In the genomic region with DNA sequence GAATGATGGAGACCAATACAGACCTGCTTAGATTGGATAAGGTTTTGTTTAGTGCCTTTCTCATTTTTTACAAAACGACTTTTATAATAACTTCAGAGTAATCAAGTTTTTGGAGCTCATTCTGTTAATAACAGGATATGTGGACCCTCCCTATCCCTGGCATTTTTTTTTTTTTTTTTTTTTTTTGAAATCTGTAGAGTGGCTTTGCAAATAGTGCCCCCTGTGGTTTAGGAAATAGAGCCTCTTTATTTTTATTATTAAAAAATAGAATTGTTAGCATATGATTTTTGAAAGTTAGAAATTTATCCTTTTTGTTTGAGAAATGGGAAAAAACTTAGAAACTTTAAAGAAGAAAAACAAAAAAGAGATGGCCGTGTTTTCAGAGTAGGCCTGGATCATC, we compare ENCODE assay signal across 13 cellular contexts. TPM values are rescaled to one million over a fixed set of nuclear protein-coding genes. Genes with fewer than 3 reads are reported as not detected.
DNase-seq lines count a peak whose midpoint lies in the region; ATAC-seq and TF ChIP-seq lines count a peak whose summit lies in the region.
"Had no signal": no experiment of that assay in that cellular context is flagged by ENCODE, and none has a peak within 500 bp of the region (broad histone marks: within the 10 kb centered on the region; RNA-seq: fewer than 3 reads in every experiment).

No MANE protein-coding gene starts in this region.

- no peak overlapping the region for H3K4me3 ChIP-seq in left ventricle myocardium inferior
- no peak overlapping the region for H3K4me3 ChIP-seq in Peyer's patch
- H3K4me3 ChIP-seq: BLaER1 treated with 17β-estradiol and CSF1 and Interleukin-3, amounts not matched to agents 10 nM and 100 nM had no signal

- peaks cover 12% of the 10 kb centered on the region for H3K36me3 Mint-ChIP-seq in type B pancreatic cell

- H3K27me3 Mint-ChIP-seq in type B pancreatic cell, result no peaks in the 10 kb centered on the region

- no peak overlapping the region for H3K4me3 Mint-ChIP-seq in type B pancreatic cell

- H3K27ac ChIP-seq in left ventricle myocardium inferior (replicated peaks) (no peak overlapping the region), Peyer's patch (no peak overlapping the region), foreskin keratinocyte (no peak overlapping the region)
- H3K27ac ChIP-seq: BLaER1 treated with 17β-estradiol and CSF1 and Interleukin-3, amounts not matched to agents 10 nM and 100 nM had no signal

- intact Hi-C loops in left ventricle myocardium inferior (cut with micrococcal nuclease), result loop anchor here (10.0 kb wide), 1 partner anchor 54 kb away; no protein-coding TSS in a partner anchor
- intact Hi-C loops in Right ventricle myocardium inferior (cut with DNase I), result no loop called here

- no peak for ATAC-seq in Right ventricle myocardium inferior
- no peak for ATAC-seq in foreskin keratinocyte
- ATAC-seq in GM18520 (IDR thresholded peaks at IDR 0.05; ENCODE audit: unreplicated experiment), result no peak
- ATAC-seq in GM19395 (IDR thresholded peaks at IDR 0.05; ENCODE audit: unreplicated experiment), result no peak
- ATAC-seq in GM19035 (IDR thresholded peaks at IDR 0.05; ENCODE audit: unreplicated experiment), result no peak

- no peaks in the 10 kb centered on the region for H3K9me3 ChIP-seq in left ventricle myocardium inferior (replicated peaks)
- H3K9me3 ChIP-seq in Peyer's patch, result no peaks in the 10 kb centered on the region

- no peak for TF ChIP-seq POLR2A in Peyer's patch (IDR thresholded peaks at IDR 0.05)

- no peaks in the 10 kb centered on the region for H3K9me3 Mint-ChIP-seq in type B pancreatic cell
- H3K9me3 Mint-ChIP-seq: activated T-helper 2 cell treated with anti-CD3 and anti-CD28 coated beads, Interferon-gamma antibody, Interleukin-2, Interleukin-4, amounts not matched to agents 10 μg/mL and 5 μg/mL and 100 μg/mL, durations not matched to agents 14 hours and 24 hours and 36 hours had no signal

- H3K4me1 ChIP-seq in left ventricle myocardium inferior, result peaks cover 69% of the 10 kb centered on the region
- peaks cover 0 to 5% (median under 1%) of the 10 kb centered on the region in 4 donors for H3K4me1 ChIP-seq in Peyer's patch
- peaks cover 10% of the 10 kb centered on the region for H3K4me1 ChIP-seq in foreskin keratinocyte

- peaks cover 17% of the 10 kb centered on the region for H3K36me3 ChIP-seq in left ventricle myocardium inferior
- H3K36me3 ChIP-seq in Peyer's patch, result peaks cover 0 to 6% (median 0%) of the 10 kb centered on the region in 3 donors

- peaks cover 24% of the 10 kb centered on the region for H3K4me1 Mint-ChIP-seq in type B pancreatic cell (ENCODE audit: unreplicated experiment)

- no peak overlapping the region for H3K27ac Mint-ChIP-seq in type B pancreatic cell
- H3K27ac Mint-ChIP-seq: activated T-helper 2 cell treated with anti-CD3 and anti-CD28 coated beads, Interferon-gamma antibody, Interleukin-2, Interleukin-4, amounts not matched to agents 10 μg/mL and 5 μg/mL and 100 μg/mL, durations not matched to agents 14 hours and 24 hours and 36 hours had no signal

- DNase-seq in left ventricle myocardium inferior (no peak), Right ventricle myocardium inferior (ENCODE audit: missing footprints) (no peak), Peyer's patch (no peak), foreskin keratinocyte (no peak), type B pancreatic cell (ENCODE audit: extremely low spot score, unreplicated experiment) (no peak)
- DNase-seq: activated CD4-positive, CD25-positive, alpha-beta regulatory T cell; head of caudate nucleus; NCI-H1436 had no signal

- H3K27me3 ChIP-seq in left ventricle myocardium inferior (ENCODE audit: low read depth), result no peaks in the 10 kb centered on the region
- H3K27me3 ChIP-seq in Peyer's patch, result no peaks in the 10 kb centered on the region
- H3K27me3 ChIP-seq in foreskin keratinocyte, result no peaks in the 10 kb centered on the region
- H3K27me3 ChIP-seq: BLaER1 treated with 17β-estradiol and CSF1 and Interleukin-3, amounts not matched to agents 10 nM and 100 nM had no signal

- TF ChIP-seq CTCF in left ventricle myocardium inferior (IDR thresholded peaks at IDR 0.05; ENCODE audit: borderline replicate concordance) (peak; percentile 48), Peyer's patch (IDR thresholded peaks at IDR 0.05) (peak in 4 of 6 experiments; percentile 5 to 30 (median 12)), foreskin keratinocyte (conservative IDR thresholded peaks at IDR 0.05) (peak; percentile 54), type B pancreatic cell (conservative IDR thresholded peaks at IDR 0.05) (peak; percentile 62)

RNA-seq across cellular contexts. Expression of a gene that starts 11.4 kb away (rescaled TPM):
- total RNA-seq in left ventricle myocardium inferior (21.5 TPM), Right ventricle myocardium inferior (14.2 TPM), Peyer's patch (10 to 100 TPM; 22.5 to 78.4 (median 43.5) TPM), foreskin keratinocyte (23.1 and 30.1 TPM in 2 replicates), type B pancreatic cell (ENCODE audit: low replicate concordance) (28.1 and 35.7 TPM in 2 replicates)
- polyA plus RNA-seq in foreskin keratinocyte, result 2.8 and 3.5 TPM in 2 replicates

RNA-seq across cellular contexts. Expression of a gene that starts 49.7 kb away (rescaled TPM):
- total RNA-seq in left ventricle myocardium inferior, result 4.3 TPM
- 2.7 TPM for total RNA-seq in Right ventricle myocardium inferior
- total RNA-seq in Peyer's patch, result 10 to 100 TPM in 1 of 4 donors, 1 to 10 TPM in 3; 4.1 to 16.6 (median 5.0) TPM
- 4.8 and 22.6 TPM in 2 replicates for total RNA-seq in foreskin keratinocyte
- polyA plus RNA-seq in foreskin keratinocyte, result 4.0 and 19.8 TPM in 2 replicates
- total RNA-seq in type B pancreatic cell (ENCODE audit: low replicate concordance), result 4.7 and 86.8 TPM in 2 replicates

Comparison
In these comparisons a context has a peak if more than half of its experiments do, and no peak if none do; other contexts are left out.
1. CTCF ChIP-seq: peak in every context shown above with its lines; median percentile 62 in type B pancreatic cell; 54 in foreskin keratinocyte; 48 in left ventricle myocardium inferior; 12 in Peyer's patch.